Comparison of ENCODE assay signal across 2 cellular contexts in the genomic region with DNA sequence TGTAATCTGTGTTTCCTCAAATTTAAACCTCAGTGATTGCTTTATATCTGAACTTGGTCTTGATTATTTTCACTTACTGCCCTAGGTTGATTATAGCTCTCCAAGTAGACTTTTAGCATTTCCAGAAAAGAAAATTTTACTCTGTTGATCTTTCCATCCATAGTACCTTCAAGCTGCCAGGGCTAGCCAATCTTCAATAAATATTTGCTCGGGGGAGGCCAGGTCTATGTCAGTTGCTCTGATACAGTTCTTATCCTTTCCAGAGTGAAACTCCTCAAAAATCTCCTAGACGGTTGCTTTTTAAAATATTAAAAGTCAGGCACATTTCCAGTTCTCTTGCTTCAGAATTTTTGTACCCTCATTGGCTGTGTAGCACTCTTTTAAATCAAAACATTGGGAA.
TF ChIP-seq lines count a peak whose summit lies in the region.

No MANE protein-coding gene starts in this region.

TF ChIP-seq in SK-N-SH, 30 proteins besides CTCF, POLR2A, EP300 and RAD21 (continued from another document):
- TF ChIP-seq FOSL2 (IDR thresholded peaks at IDR 0.05; ENCODE audit: borderline replicate concordance, low read depth) (no peak), TAF1 (IDR thresholded peaks at IDR 0.05; ENCODE audit: borderline replicate concordance, low read depth, low read length) (no peak), TEAD4 (IDR thresholded peaks at IDR 0.05; ENCODE audit: borderline replicate concordance, insufficient read depth) (no peak)
- TF ChIP-seq, protein P1, sequence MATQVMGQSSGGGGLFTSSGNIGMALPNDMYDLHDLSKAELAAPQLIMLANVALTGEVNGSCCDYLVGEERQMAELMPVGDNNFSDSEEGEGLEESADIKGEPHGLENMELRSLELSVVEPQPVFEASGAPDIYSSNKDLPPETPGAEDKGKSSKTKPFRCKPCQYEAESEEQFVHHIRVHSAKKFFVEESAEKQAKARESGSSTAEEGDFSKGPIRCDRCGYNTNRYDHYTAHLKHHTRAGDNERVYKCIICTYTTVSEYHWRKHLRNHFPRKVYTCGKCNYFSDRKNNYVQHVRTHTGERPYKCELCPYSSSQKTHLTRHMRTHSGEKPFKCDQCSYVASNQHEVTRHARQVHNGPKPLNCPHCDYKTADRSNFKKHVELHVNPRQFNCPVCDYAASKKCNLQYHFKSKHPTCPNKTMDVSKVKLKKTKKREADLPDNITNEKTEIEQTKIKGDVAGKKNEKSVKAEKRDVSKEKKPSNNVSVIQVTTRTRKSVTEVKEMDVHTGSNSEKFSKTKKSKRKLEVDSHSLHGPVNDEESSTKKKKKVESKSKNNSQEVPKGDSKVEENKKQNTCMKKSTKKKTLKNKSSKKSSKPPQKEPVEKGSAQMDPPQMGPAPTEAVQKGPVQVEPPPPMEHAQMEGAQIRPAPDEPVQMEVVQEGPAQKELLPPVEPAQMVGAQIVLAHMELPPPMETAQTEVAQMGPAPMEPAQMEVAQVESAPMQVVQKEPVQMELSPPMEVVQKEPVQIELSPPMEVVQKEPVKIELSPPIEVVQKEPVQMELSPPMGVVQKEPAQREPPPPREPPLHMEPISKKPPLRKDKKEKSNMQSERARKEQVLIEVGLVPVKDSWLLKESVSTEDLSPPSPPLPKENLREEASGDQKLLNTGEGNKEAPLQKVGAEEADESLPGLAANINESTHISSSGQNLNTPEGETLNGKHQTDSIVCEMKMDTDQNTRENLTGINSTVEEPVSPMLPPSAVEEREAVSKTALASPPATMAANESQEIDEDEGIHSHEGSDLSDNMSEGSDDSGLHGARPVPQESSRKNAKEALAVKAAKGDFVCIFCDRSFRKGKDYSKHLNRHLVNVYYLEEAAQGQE (IDR thresholded peaks at IDR 0.05; ENCODE audit: low read depth, low read length): no peak

TF ChIP-seq in GM23338, 12 proteins besides CTCF, POLR2A, EP300 and RAD21:
- TF ChIP-seq, protein P1 (IDR thresholded peaks at IDR 0.05; ENCODE audit: unreplicated experiment): no peak
- TF ChIP-seq JUNB (IDR thresholded peaks at IDR 0.05; ENCODE audit: unreplicated experiment) (no peak), NANOG (IDR thresholded peaks at IDR 0.05; ENCODE audit: borderline replicate concordance) (no peak), ZNF331 (CRISPR knock-in tag; IDR thresholded peaks at IDR 0.05; ENCODE audit: low read depth) (no peak), STAT1 (IDR thresholded peaks at IDR 0.05; ENCODE audit: unreplicated experiment) (no peak), ZNF114 (CRISPR knock-in tag; IDR thresholded peaks at IDR 0.05) (no peak), EZH2phosphoT487 (IDR thresholded peaks at IDR 0.05; ENCODE audit: unreplicated experiment) (no peak), EZH2 (IDR thresholded peaks at IDR 0.05; ENCODE audit: low read depth, unreplicated experiment) (no peak)
- TF ChIP-seq, protein P2, sequence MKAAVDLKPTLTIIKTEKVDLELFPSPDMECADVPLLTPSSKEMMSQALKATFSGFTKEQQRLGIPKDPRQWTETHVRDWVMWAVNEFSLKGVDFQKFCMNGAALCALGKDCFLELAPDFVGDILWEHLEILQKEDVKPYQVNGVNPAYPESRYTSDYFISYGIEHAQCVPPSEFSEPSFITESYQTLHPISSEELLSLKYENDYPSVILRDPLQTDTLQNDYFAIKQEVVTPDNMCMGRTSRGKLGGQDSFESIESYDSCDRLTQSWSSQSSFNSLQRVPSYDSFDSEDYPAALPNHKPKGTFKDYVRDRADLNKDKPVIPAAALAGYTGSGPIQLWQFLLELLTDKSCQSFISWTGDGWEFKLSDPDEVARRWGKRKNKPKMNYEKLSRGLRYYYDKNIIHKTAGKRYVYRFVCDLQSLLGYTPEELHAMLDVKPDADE (IDR thresholded peaks at IDR 0.05): no peak
- TF ChIP-seq, protein P3, sequence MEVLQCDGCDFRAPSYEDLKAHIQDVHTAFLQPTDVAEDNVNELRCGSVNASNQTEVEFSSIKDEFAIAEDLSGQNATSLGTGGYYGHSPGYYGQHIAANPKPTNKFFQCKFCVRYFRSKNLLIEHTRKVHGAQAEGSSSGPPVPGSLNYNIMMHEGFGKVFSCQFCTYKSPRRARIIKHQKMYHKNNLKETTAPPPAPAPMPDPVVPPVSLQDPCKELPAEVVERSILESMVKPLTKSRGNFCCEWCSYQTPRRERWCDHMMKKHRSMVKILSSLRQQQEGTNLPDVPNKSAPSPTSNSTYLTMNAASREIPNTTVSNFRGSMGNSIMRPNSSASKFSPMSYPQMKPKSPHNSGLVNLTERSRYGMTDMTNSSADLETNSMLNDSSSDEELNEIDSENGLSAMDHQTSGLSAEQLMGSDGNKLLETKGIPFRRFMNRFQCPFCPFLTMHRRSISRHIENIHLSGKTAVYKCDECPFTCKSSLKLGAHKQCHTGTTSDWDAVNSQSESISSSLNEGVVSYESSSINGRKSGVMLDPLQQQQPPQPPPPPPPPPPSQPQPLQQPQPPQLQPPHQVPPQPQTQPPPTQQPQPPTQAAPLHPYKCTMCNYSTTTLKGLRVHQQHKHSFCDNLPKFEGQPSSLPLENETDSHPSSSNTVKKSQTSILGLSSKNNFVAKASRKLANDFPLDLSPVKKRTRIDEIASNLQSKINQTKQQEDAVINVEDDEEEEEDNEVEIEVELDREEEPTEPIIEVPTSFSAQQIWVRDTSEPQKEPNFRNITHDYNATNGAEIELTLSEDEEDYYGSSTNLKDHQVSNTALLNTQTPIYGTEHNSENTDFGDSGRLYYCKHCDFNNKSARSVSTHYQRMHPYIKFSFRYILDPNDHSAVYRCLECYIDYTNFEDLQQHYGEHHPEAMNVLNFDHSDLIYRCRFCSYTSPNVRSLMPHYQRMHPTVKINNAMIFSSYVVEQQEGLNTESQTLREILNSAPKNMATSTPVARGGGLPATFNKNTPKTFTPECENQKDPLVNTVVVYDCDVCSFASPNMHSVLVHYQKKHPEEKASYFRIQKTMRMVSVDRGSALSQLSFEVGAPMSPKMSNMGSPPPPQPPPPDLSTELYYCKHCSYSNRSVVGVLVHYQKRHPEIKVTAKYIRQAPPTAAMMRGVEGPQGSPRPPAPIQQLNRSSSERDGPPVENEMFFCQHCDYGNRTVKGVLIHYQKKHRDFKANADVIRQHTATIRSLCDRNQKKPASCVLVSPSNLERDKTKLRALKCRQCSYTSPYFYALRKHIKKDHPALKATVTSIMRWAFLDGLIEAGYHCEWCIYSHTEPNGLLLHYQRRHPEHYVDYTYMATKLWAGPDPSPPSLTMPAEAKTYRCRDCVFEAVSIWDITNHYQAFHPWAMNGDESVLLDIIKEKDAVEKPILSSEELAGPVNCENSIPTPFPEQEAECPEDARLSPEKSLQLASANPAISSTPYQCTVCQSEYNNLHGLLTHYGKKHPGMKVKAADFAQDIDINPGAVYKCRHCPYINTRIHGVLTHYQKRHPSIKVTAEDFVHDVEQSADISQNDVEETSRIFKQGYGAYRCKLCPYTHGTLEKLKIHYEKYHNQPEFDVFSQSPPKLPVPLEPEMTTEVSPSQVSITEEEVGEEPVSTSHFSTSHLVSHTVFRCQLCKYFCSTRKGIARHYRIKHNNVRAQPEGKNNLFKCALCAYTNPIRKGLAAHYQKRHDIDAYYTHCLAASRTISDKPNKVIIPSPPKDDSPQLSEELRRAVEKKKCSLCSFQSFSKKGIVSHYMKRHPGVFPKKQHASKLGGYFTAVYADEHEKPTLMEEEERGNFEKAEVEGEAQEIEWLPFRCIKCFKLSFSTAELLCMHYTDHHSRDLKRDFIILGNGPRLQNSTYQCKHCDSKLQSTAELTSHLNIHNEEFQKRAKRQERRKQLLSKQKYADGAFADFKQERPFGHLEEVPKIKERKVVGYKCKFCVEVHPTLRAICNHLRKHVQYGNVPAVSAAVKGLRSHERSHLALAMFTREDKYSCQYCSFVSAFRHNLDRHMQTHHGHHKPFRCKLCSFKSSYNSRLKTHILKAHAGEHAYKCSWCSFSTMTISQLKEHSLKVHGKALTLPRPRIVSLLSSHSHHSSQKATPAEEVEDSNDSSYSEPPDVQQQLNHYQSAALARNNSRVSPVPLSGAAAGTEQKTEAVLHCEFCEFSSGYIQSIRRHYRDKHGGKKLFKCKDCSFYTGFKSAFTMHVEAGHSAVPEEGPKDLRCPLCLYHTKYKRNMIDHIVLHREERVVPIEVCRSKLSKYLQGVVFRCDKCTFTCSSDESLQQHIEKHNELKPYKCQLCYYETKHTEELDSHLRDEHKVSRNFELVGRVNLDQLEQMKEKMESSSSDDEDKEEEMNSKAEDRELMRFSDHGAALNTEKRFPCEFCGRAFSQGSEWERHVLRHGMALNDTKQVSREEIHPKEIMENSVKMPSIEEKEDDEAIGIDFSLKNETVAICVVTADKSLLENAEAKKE (CRISPR knock-in tag; IDR thresholded peaks at IDR 0.05): no peak
TF ChIP-seq in GM23338: peak in this region for 0.
